In genomic region chr6:8174571-8174970, GRCh38 we compare ENCODE assay signal across 21 cellular contexts.
"Had no signal": no experiment of that assay in that cellular context is flagged by ENCODE, and none has a peak within 500 bp of the region (broad histone marks: within the 10 kb centered on the region; RNA-seq: fewer than 3 reads in every experiment).

No MANE protein-coding gene starts in this region.

- H3K4me3 ChIP-seq: hepatocyte, left ventricle myocardium inferior, transverse colon, vagina had no signal

- H3K27me3 ChIP-seq: hepatocyte, transverse colon, vagina had no signal

- H3K9me3 ChIP-seq: left ventricle myocardium inferior, transverse colon, vagina had no signal

- H3K36me3 ChIP-seq: left ventricle myocardium inferior, transverse colon, vagina had no signal

- H3K27ac ChIP-seq: hepatocyte, left ventricle myocardium inferior, transverse colon, vagina had no signal

- H3K27ac Mint-ChIP-seq: activated CD4-positive, alpha-beta memory T cell treated with anti-CD3 and anti-CD28 coated beads, Interleukin-2, amount 10 ng/mL, durations not matched to agents 7 days and 5 days; activated CD4-positive, alpha-beta T cell treated with anti-CD3 and anti-CD28 coated beads, Interleukin-2, amount 10 ng/mL, durations not matched to agents 24 days and 14 days; activated naive CD4-positive, alpha-beta T cell treated with anti-CD3 and anti-CD28 coated beads, Interleukin-2, amount 10 ng/mL, durations not matched to agents 7 days and 5 days; activated T-cell treated with anti-CD3 and anti-CD28 coated beads, Interleukin-2, amount 50 U/mL, for 72 hours; dendritic cell treated with granulocyte-macrophage colony-stimulating factor and Interleukin-4, amounts not matched to agents 40 ng/mL and 50 ng/mL, for 4 days; natural killer cell treated with Interleukin-12 subunit alpha and Interleukin-12 subunit beta and Interleukin-15 and Interleukin-18, amount 100 ng/mL, for 72 hours; stimulated activated naive B cell treated with anti-CD40 and anti-IgM and Interleukin-4, amounts not matched to agents 10 μg/mL and 1 μg/mL and 100 μg/mL, for 72 hours had no signal

- H3K4me1 Mint-ChIP-seq: activated CD4-positive, alpha-beta memory T cell treated with anti-CD3 and anti-CD28 coated beads, Interleukin-2, amount 10 ng/mL, durations not matched to agents 7 days and 5 days; activated CD4-positive, alpha-beta T cell treated with anti-CD3 and anti-CD28 coated beads, Interleukin-2, amount 10 ng/mL, durations not matched to agents 24 days and 14 days; activated naive CD4-positive, alpha-beta T cell treated with anti-CD3 and anti-CD28 coated beads, Interleukin-2, amount 10 ng/mL, durations not matched to agents 7 days and 5 days; stimulated activated naive B cell treated with anti-CD40 and anti-IgM and Interleukin-4, amounts not matched to agents 10 μg/mL and 1 μg/mL and 100 μg/mL, for 72 hours had no signal

- H3K4me2 ChIP-seq: hepatocyte had no signal

- H3K36me3 Mint-ChIP-seq: activated naive CD4-positive, alpha-beta T cell treated with anti-CD3 and anti-CD28 coated beads, Interleukin-2, amount 10 ng/mL, durations not matched to agents 7 days and 5 days; natural killer cell treated with Interleukin-12 subunit alpha and Interleukin-12 subunit beta and Interleukin-15 and Interleukin-18, amount 100 ng/mL, for 72 hours; stimulated activated naive B cell treated with anti-CD40 and anti-IgM and Interleukin-4, amounts not matched to agents 10 μg/mL and 1 μg/mL and 100 μg/mL, for 72 hours had no signal

- H3K9me3 Mint-ChIP-seq: activated CD4-positive, alpha-beta memory T cell treated with anti-CD3 and anti-CD28 coated beads, Interleukin-2, amount 10 ng/mL, durations not matched to agents 7 days and 5 days; activated CD4-positive, alpha-beta T cell treated with anti-CD3 and anti-CD28 coated beads, Interleukin-2, amount 10 ng/mL, durations not matched to agents 24 days and 14 days; activated naive CD4-positive, alpha-beta T cell treated with anti-CD3 and anti-CD28 coated beads, Interleukin-2, amount 10 ng/mL, durations not matched to agents 7 days and 5 days; activated T-cell treated with anti-CD3 and anti-CD28 coated beads, Interleukin-2, amount 50 U/mL, for 72 hours; dendritic cell treated with granulocyte-macrophage colony-stimulating factor and Interleukin-4, amounts not matched to agents 40 ng/mL and 50 ng/mL, for 4 days; natural killer cell treated with Interleukin-12 subunit alpha and Interleukin-12 subunit beta and Interleukin-15 and Interleukin-18, amount 100 ng/mL, for 72 hours; stimulated activated naive B cell treated with anti-CD40 and anti-IgM and Interleukin-4, amounts not matched to agents 10 μg/mL and 1 μg/mL and 100 μg/mL, for 72 hours had no signal

- H2AFZ ChIP-seq: hepatocyte had no signal

- H3K79me2 ChIP-seq: hepatocyte had no signal

- H3K27me3 Mint-ChIP-seq: activated CD4-positive, alpha-beta memory T cell treated with anti-CD3 and anti-CD28 coated beads, Interleukin-2, amount 10 ng/mL, durations not matched to agents 7 days and 5 days; activated naive CD4-positive, alpha-beta T cell treated with anti-CD3 and anti-CD28 coated beads, Interleukin-2, amount 10 ng/mL, durations not matched to agents 7 days and 5 days had no signal

- H3K4me1 ChIP-seq: left ventricle myocardium inferior, transverse colon, vagina had no signal

- FAIRE-seq: endometrium, small intestine had no signal

- H3K4me3 Mint-ChIP-seq: activated CD4-positive, alpha-beta memory T cell treated with anti-CD3 and anti-CD28 coated beads, Interleukin-2, amount 10 ng/mL, durations not matched to agents 7 days and 5 days; activated CD4-positive, alpha-beta T cell treated with anti-CD3 and anti-CD28 coated beads, Interleukin-2, amount 10 ng/mL, durations not matched to agents 24 days and 14 days; activated naive CD4-positive, alpha-beta T cell treated with anti-CD3 and anti-CD28 coated beads, Interleukin-2, amount 10 ng/mL, durations not matched to agents 7 days and 5 days; activated T-cell treated with anti-CD3 and anti-CD28 coated beads, Interleukin-2, amount 50 U/mL, for 72 hours; dendritic cell treated with granulocyte-macrophage colony-stimulating factor and Interleukin-4, amounts not matched to agents 40 ng/mL and 50 ng/mL, for 4 days; natural killer cell treated with Interleukin-12 subunit alpha and Interleukin-12 subunit beta and Interleukin-15 and Interleukin-18, amount 100 ng/mL, for 72 hours; stimulated activated naive B cell treated with anti-CD40 and anti-IgM and Interleukin-4, amounts not matched to agents 10 μg/mL and 1 μg/mL and 100 μg/mL, for 72 hours had no signal

- DNase-seq: activated CD4-positive, alpha-beta memory T cell treated with anti-CD3 and anti-CD28 coated beads, Interleukin-2, amount 10 ng/mL, durations not matched to agents 7 days and 5 days; activated CD4-positive, alpha-beta T cell treated with anti-CD3 and anti-CD28 coated beads, Interleukin-2, amount 10 ng/mL, durations not matched to agents 24 days and 14 days; activated effector memory CD4-positive, alpha-beta T cell treated with Interleukin-2 at 50 U/mL for 16 hours; activated naive CD4-positive, alpha-beta T cell treated with anti-CD3 and anti-CD28 coated beads, Interleukin-2, amount 10 ng/mL, durations not matched to agents 7 days and 5 days; activated T-cell treated with anti-CD3 and anti-CD28 coated beads, Interleukin-2, amount 50 U/mL, for 72 hours; amygdala; effector CD4-positive, alpha-beta T cell; foreskin melanocyte; left ventricle myocardium inferior; occipital lobe; posterior cingulate gyrus; small intestine; stimulated activated CD4-positive, alpha-beta T cell treated with anti-CD3 and anti-CD28 coated beads, Interleukin-2, amount 100 ng/mL, for 48 hours; stimulated activated CD8-positive, alpha-beta memory T cell treated with anti-CD3 and anti-CD28 coated beads, Interleukin-4, amount 100 ng/mL, for 48 hours; stimulated activated naive B cell treated with anti-CD40 and anti-IgM and Interleukin-4, amounts not matched to agents 10 μg/mL and 1 μg/mL and 100 μg/mL, for 72 hours; transverse colon had no signal
